8 cellular contexts compared by ENCODE assay signal in genomic region chr6:29749668-29750067, GRCh38. TPM values are rescaled to one million over a fixed set of nuclear protein-coding genes. Genes with fewer than 3 reads are reported as not detected.
DNase-seq lines count a peak whose midpoint lies in the region; ATAC-seq and TF ChIP-seq lines count a peak whose summit lies in the region.

No MANE protein-coding gene starts in this region.

- peaks cover 3% of the 10 kb centered on the region for H3K36me3 Mint-ChIP-seq in activated naive CD4-positive, alpha-beta T cell treated with anti-CD3 and anti-CD28 coated beads for 36 hours (ENCODE audit: low read depth)
- H3K36me3 Mint-ChIP-seq in memory B cell, result peaks cover 5% of the 10 kb centered on the region

- H3K27me3 ChIP-seq in adrenal gland, result no peaks in the 10 kb centered on the region
- H3K27me3 ChIP-seq in tibial nerve, result no peaks in the 10 kb centered on the region

- H3K4me1 ChIP-seq in adrenal gland (replicated peaks in 1 of 2) (peaks cover 16 to 18% of the 10 kb centered on the region in 2 donors), tibial nerve (peaks cover 0 to 37% (median 18%) of the 10 kb centered on the region in 4 donors)

- no peaks in the 10 kb centered on the region for H3K27me3 Mint-ChIP-seq in activated naive CD4-positive, alpha-beta T cell treated with anti-CD3 and anti-CD28 coated beads for 36 hours (ENCODE audit: low read depth)
- H3K27me3 Mint-ChIP-seq in memory B cell, result peaks cover 2% of the 10 kb centered on the region

- TF ChIP-seq POLR2A in adrenal gland (IDR thresholded peaks at IDR 0.05) (no peak), tibial nerve (IDR thresholded peaks at IDR 0.05) (no peak)

- no peaks in the 10 kb centered on the region for H3K9me3 ChIP-seq in adrenal gland (replicated peaks in 1 of 3)
- no peaks in the 10 kb centered on the region for H3K9me3 ChIP-seq in tibial nerve

- H3K4me3 ChIP-seq in adrenal gland (peak overlapping the region in 2 of 4 donors; percentile 71 to 83), tibial nerve (peak overlapping the region in 3 of 4 donors; percentile 68 to 91 (median 76))

- no peak for TF ChIP-seq EP300 in tibial nerve (IDR thresholded peaks at IDR 0.05)

- ATAC-seq in memory B cell (ENCODE audit: low read depth), result no peak
- no peak for ATAC-seq in GM21423 (IDR thresholded peaks at IDR 0.05; ENCODE audit: unreplicated experiment)
- no peak for ATAC-seq in HG02840 (IDR thresholded peaks at IDR 0.05; ENCODE audit: low FRiP score, unreplicated experiment)

- CTCF ChIA-PET in activated naive CD4-positive, alpha-beta T cell treated with anti-CD3 and anti-CD28 coated beads for 36 hours (lab: Charles Lee), result interaction anchor here (0.5 to 2.4 kb wide), 14 partner anchors 11 to 104 kb away, joined by 3 to 10 read pairs (median 5); partner anchors contain the start of gene HLA-F

- TF ChIP-seq CTCF in adrenal gland (IDR thresholded peaks at IDR 0.05) (no peak), tibial nerve (IDR thresholded peaks at IDR 0.05) (no peak)

- H3K36me3 ChIP-seq in adrenal gland (replicated peaks in 1 of 2) (peaks cover 0 to 2% of the 10 kb centered on the region in 2 donors), tibial nerve (peaks cover 0 to 5% (median 0%) of the 10 kb centered on the region in 3 donors)

- peak overlapping the region in 3 of 5 donors; percentile 23 to 76 (median 69) for H3K27ac ChIP-seq in adrenal gland
- peak overlapping the region in 2 of 4 donors; percentile 53 to 83 for H3K27ac ChIP-seq in tibial nerve

- intact Hi-C loops in activated naive CD4-positive, alpha-beta T cell treated with anti-CD3 and anti-CD28 coated beads for 36 hours (cut with micrococcal nuclease), result loop anchor here (1.0 to 5.0 kb wide), 3 partner anchors 14 to 88 kb away; partner anchors contain the start of gene HLA-F
- intact Hi-C loops in adrenal gland (cut with DNase I), result loop anchor here in 1 of 2 donors (10.0 kb wide), 1 partner anchor 85 kb away; no protein-coding TSS in a partner anchor

- DNase-seq in activated naive CD4-positive, alpha-beta T cell treated with anti-CD3 and anti-CD28 coated beads for 36 hours, result no peak
- DNase-seq in activated naive CD4-positive, alpha-beta T cell treated with Interleukin-2 at 50 U/mL for 16 hours, result no peak
- DNase-seq in adrenal gland, result peak in 2 of 7 donors; percentile 14 to 51
- DNase-seq in memory B cell (ENCODE audit: low spot score in 2 of 2), result no peak
- DNase-seq in tibial nerve (ENCODE audit: low spot score in 2 of 2), result no peak
- DNase-seq in SHP77 treated with DMSO at 0.1 percent for 48 hours (lab: John Stamatoyannopoulos, UW), result no peak

- H3K9me3 Mint-ChIP-seq in activated naive CD4-positive, alpha-beta T cell treated with anti-CD3 and anti-CD28 coated beads for 36 hours, result no peaks in the 10 kb centered on the region
- H3K9me3 Mint-ChIP-seq in memory B cell, result no peaks in the 10 kb centered on the region

- H3K27ac Mint-ChIP-seq in activated naive CD4-positive, alpha-beta T cell treated with anti-CD3 and anti-CD28 coated beads for 36 hours, result no peak overlapping the region
- no peak overlapping the region for H3K27ac Mint-ChIP-seq in memory B cell

- H3K4me1 Mint-ChIP-seq in activated naive CD4-positive, alpha-beta T cell treated with anti-CD3 and anti-CD28 coated beads for 36 hours (ENCODE audit: low read depth), result peaks cover 20% of the 10 kb centered on the region
- H3K4me1 Mint-ChIP-seq in memory B cell, result peaks cover 39% of the 10 kb centered on the region

- 41 to 55% (median 48%) methylated on average over 5 of the region's 5 CpGs for WGBS in adrenal gland, 4 donors
- WGBS in tibial nerve, 2 donors, result 43 to 55% methylated on average over 5 of the region's 5 CpGs

- peak overlapping the region; percentile 94 for H3K4me3 Mint-ChIP-seq in activated naive CD4-positive, alpha-beta T cell treated with anti-CD3 and anti-CD28 coated beads for 36 hours
- H3K4me3 Mint-ChIP-seq in memory B cell, result peak overlapping the region; percentile 98

RNA-seq across cellular contexts. Expression of gene HLA-F, which starts 26.4 kb away (rescaled TPM):
- 100 to 1,000 TPM; 282 to 310 TPM for total RNA-seq in activated naive CD4-positive, alpha-beta T cell treated with anti-CD3 and anti-CD28 coated beads for 36 hours
- total RNA-seq in adrenal gland (100 to 1,000 TPM in 2 of 8 donors, 10 to 100 TPM in 6; 53.0 to 145 (median 85.0) TPM), tibial nerve (100 to 1,000 TPM in 2 of 4 donors, 10 to 100 TPM in 2; 63.0 to 117 (median 101) TPM)
- 100 to 1,000 TPM in 2 of 3 donors, 10 to 100 TPM in 1; 15.9 to 285 (median 171) TPM for polyA plus RNA-seq in adrenal gland
